In the genomic region with DNA sequence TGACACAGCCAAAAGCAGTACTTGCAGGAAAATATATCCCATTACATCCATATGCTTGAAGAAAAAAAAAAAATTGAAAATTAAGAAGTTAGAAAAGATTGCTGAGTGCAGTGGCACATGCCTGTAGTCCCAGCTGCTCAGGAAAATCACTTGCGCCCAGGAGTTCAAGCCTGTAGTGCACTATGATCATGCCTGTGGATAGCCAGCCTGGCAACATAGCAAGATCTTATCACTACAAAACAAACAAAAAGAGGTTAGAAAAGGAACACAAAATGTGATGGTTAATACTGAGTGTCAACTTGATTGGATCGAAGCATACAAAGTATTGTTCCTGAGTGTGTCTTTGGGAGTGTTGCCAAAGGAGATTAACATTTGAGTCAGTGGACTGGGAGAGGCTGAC, we compare ENCODE assay signal across 37 cellular contexts.
"Had no signal": no experiment of that assay in that cellular context is flagged by ENCODE, and none has a peak within 500 bp of the region (broad histone marks: within the 10 kb centered on the region; RNA-seq: fewer than 3 reads in every experiment).

No MANE protein-coding gene starts in this region.

- H3K4me3 ChIP-seq: adrenal gland, breast epithelium, cardiac muscle cell, colonic mucosa, gastrocnemius medialis, heart left ventricle had no signal

- H3K27ac Mint-ChIP-seq: activated CD4-positive, alpha-beta memory T cell treated with anti-CD3 and anti-CD28 coated beads for 36 hours; activated CD4-positive, alpha-beta T cell treated with anti-CD3 and anti-CD28 coated beads for 36 hours; activated CD4-positive, alpha-beta T cell treated with anti-CD3 and anti-CD28 coated beads, Interleukin-2, amount 10 ng/mL, durations not matched to agents 24 days and 14 days; activated CD8-positive, alpha-beta memory T cell treated with anti-CD3 and anti-CD28 coated beads, Interleukin-2, amount 10 ng/mL, durations not matched to agents 7 days and 5 days; activated CD8-positive, alpha-beta T cell treated with anti-CD3 and anti-CD28 coated beads, Interleukin-2, amount 10 ng/mL, durations not matched to agents 7 days and 5 days; activated naive CD4-positive, alpha-beta T cell treated with anti-CD3 and anti-CD28 coated beads for 36 hours; activated naive CD4-positive, alpha-beta T cell treated with anti-CD3 and anti-CD28 coated beads, Interleukin-2, amount 50 U/mL, for 24 hours; activated naive CD8-positive, alpha-beta T cell treated with anti-CD3 and anti-CD28 coated beads for 36 hours; activated naive CD8-positive, alpha-beta T cell treated with anti-CD3 and anti-CD28 coated beads, Interleukin-2, amount 50 U/mL, for 24 hours; activated T-helper 1 cell treated with anti-CD3 and anti-CD28 coated beads, Interleukin-12 subunit alpha, Interleukin-12 subunit beta, Interleukin-2, Interleukin-4 antibody, amounts not matched to agents 30 ng/mL and 10 ng/mL and 1 ng/mL, durations not matched to agents 14 hours and 24 hours and 36 hours; activated T-helper 2 cell treated with anti-CD3 and anti-CD28 coated beads, Interferon-gamma antibody, Interleukin-2, Interleukin-4, amounts not matched to agents 10 μg/mL and 5 μg/mL and 100 μg/mL, durations not matched to agents 14 hours and 24 hours and 36 hours; endodermal cell; T-helper 17 cell; T-helper 2 cell treated with Interferon-gamma antibody and Interleukin-4, amounts not matched to agents 5 μg/mL and 100 μg/mL, for 36 hours had no signal

- H3K27ac ChIP-seq: adrenal gland, breast epithelium, cardiac muscle cell, colonic mucosa, foreskin keratinocyte, gastrocnemius medialis, heart left ventricle had no signal

- H3K27me3 ChIP-seq: adrenal gland, breast epithelium, cardiac muscle cell, colonic mucosa, foreskin keratinocyte, gastrocnemius medialis, heart left ventricle had no signal

- H3K36me3 ChIP-seq: adrenal gland, breast epithelium, cardiac muscle cell, colonic mucosa, gastrocnemius medialis, heart left ventricle had no signal

- H3K4me1 ChIP-seq: adrenal gland, breast epithelium, colonic mucosa, foreskin keratinocyte, gastrocnemius medialis had no signal

- H3K27me3 Mint-ChIP-seq: activated CD4-positive, alpha-beta memory T cell treated with anti-CD3 and anti-CD28 coated beads for 36 hours; activated CD4-positive, alpha-beta T cell treated with anti-CD3 and anti-CD28 coated beads for 36 hours; activated CD4-positive, alpha-beta T cell treated with anti-CD3 and anti-CD28 coated beads, Interleukin-2, amount 10 ng/mL, durations not matched to agents 24 days and 14 days; activated CD8-positive, alpha-beta memory T cell treated with anti-CD3 and anti-CD28 coated beads, Interleukin-2, amount 10 ng/mL, durations not matched to agents 7 days and 5 days; activated naive CD4-positive, alpha-beta T cell treated with anti-CD3 and anti-CD28 coated beads, Interleukin-2, amount 50 U/mL, for 24 hours; activated naive CD8-positive, alpha-beta T cell treated with anti-CD3 and anti-CD28 coated beads for 36 hours; brain; T-helper 17 cell had no signal

- H3K4me3 Mint-ChIP-seq: activated CD4-positive, alpha-beta memory T cell treated with anti-CD3 and anti-CD28 coated beads for 36 hours; activated CD4-positive, alpha-beta T cell treated with anti-CD3 and anti-CD28 coated beads for 36 hours; activated CD4-positive, alpha-beta T cell treated with anti-CD3 and anti-CD28 coated beads, Interleukin-2, amount 10 ng/mL, durations not matched to agents 24 days and 14 days; activated CD8-positive, alpha-beta memory T cell treated with anti-CD3 and anti-CD28 coated beads, Interleukin-2, amount 10 ng/mL, durations not matched to agents 7 days and 5 days; activated CD8-positive, alpha-beta T cell treated with anti-CD3 and anti-CD28 coated beads, Interleukin-2, amount 10 ng/mL, durations not matched to agents 7 days and 5 days; activated naive CD4-positive, alpha-beta T cell treated with anti-CD3 and anti-CD28 coated beads for 36 hours; activated naive CD4-positive, alpha-beta T cell treated with anti-CD3 and anti-CD28 coated beads, Interleukin-2, amount 50 U/mL, for 24 hours; activated naive CD8-positive, alpha-beta T cell treated with anti-CD3 and anti-CD28 coated beads for 36 hours; activated naive CD8-positive, alpha-beta T cell treated with anti-CD3 and anti-CD28 coated beads, Interleukin-2, amount 50 U/mL, for 24 hours; activated T-helper 1 cell treated with anti-CD3 and anti-CD28 coated beads, Interleukin-12 subunit alpha, Interleukin-12 subunit beta, Interleukin-2, Interleukin-4 antibody, amounts not matched to agents 30 ng/mL and 10 ng/mL and 1 ng/mL, durations not matched to agents 14 hours and 24 hours and 36 hours; brain; endodermal cell; T-helper 17 cell; T-helper 2 cell treated with Interferon-gamma antibody and Interleukin-4, amounts not matched to agents 5 μg/mL and 100 μg/mL, for 36 hours had no signal

- H3K9me3 Mint-ChIP-seq: activated CD4-positive, alpha-beta memory T cell treated with anti-CD3 and anti-CD28 coated beads for 36 hours; activated CD4-positive, alpha-beta T cell treated with anti-CD3 and anti-CD28 coated beads, Interleukin-2, amount 10 ng/mL, durations not matched to agents 24 days and 14 days; activated naive CD4-positive, alpha-beta T cell treated with anti-CD3 and anti-CD28 coated beads for 36 hours; activated naive CD4-positive, alpha-beta T cell treated with anti-CD3 and anti-CD28 coated beads, Interleukin-2, amount 50 U/mL, for 24 hours; activated naive CD8-positive, alpha-beta T cell treated with anti-CD3 and anti-CD28 coated beads for 36 hours; activated naive CD8-positive, alpha-beta T cell treated with anti-CD3 and anti-CD28 coated beads, Interleukin-2, amount 50 U/mL, for 24 hours; activated T-helper 1 cell treated with anti-CD3 and anti-CD28 coated beads, Interleukin-12 subunit alpha, Interleukin-12 subunit beta, Interleukin-2, Interleukin-4 antibody, amounts not matched to agents 30 ng/mL and 10 ng/mL and 1 ng/mL, durations not matched to agents 14 hours and 24 hours and 36 hours; activated T-helper 2 cell treated with anti-CD3 and anti-CD28 coated beads, Interferon-gamma antibody, Interleukin-2, Interleukin-4, amounts not matched to agents 10 μg/mL and 5 μg/mL and 100 μg/mL, durations not matched to agents 14 hours and 24 hours and 36 hours; brain; endodermal cell; T-helper 2 cell treated with Interferon-gamma antibody and Interleukin-4, amounts not matched to agents 5 μg/mL and 100 μg/mL, for 36 hours had no signal

- H3K4me1 Mint-ChIP-seq: activated CD4-positive, alpha-beta T cell treated with anti-CD3 and anti-CD28 coated beads for 36 hours; activated CD4-positive, alpha-beta T cell treated with anti-CD3 and anti-CD28 coated beads, Interleukin-2, amount 10 ng/mL, durations not matched to agents 24 days and 14 days; activated CD8-positive, alpha-beta memory T cell treated with anti-CD3 and anti-CD28 coated beads, Interleukin-2, amount 10 ng/mL, durations not matched to agents 7 days and 5 days; activated naive CD4-positive, alpha-beta T cell treated with anti-CD3 and anti-CD28 coated beads, Interleukin-2, amount 50 U/mL, for 24 hours; activated naive CD8-positive, alpha-beta T cell treated with anti-CD3 and anti-CD28 coated beads for 36 hours; activated naive CD8-positive, alpha-beta T cell treated with anti-CD3 and anti-CD28 coated beads, Interleukin-2, amount 50 U/mL, for 24 hours; endodermal cell; T-helper 17 cell had no signal

- H3K36me3 Mint-ChIP-seq: activated CD4-positive, alpha-beta memory T cell treated with anti-CD3 and anti-CD28 coated beads for 36 hours; activated CD8-positive, alpha-beta memory T cell treated with anti-CD3 and anti-CD28 coated beads, Interleukin-2, amount 10 ng/mL, durations not matched to agents 7 days and 5 days; activated naive CD4-positive, alpha-beta T cell treated with anti-CD3 and anti-CD28 coated beads, Interleukin-2, amount 50 U/mL, for 24 hours; activated naive CD8-positive, alpha-beta T cell treated with anti-CD3 and anti-CD28 coated beads for 36 hours; brain had no signal

- DNase-seq: activated CD4-positive, alpha-beta memory T cell treated with anti-CD3 and anti-CD28 coated beads for 36 hours; activated CD4-positive, alpha-beta T cell treated with anti-CD3 and anti-CD28 coated beads for 36 hours; activated CD4-positive, alpha-beta T cell treated with anti-CD3 and anti-CD28 coated beads, Interleukin-2, amount 10 ng/mL, durations not matched to agents 24 days and 14 days; activated CD4-positive, CD25-positive, alpha-beta regulatory T cell; activated CD4-positive, CD25-positive, alpha-beta regulatory T cell treated with anti-CD3 and anti-CD28 coated beads, Interleukin-2, amount 50 U/mL, for 72 hours; activated CD8-positive, alpha-beta memory T cell treated with anti-CD3 and anti-CD28 coated beads, Interleukin-2, amount 10 ng/mL, durations not matched to agents 7 days and 5 days; activated CD8-positive, alpha-beta memory T cell treated with anti-CD3 and anti-CD28 coated beads, Interleukin-2, amount 50 U/mL, for 4 hours; activated CD8-positive, alpha-beta T cell treated with anti-CD3 and anti-CD28 coated beads, Interleukin-2, amount 10 ng/mL, durations not matched to agents 7 days and 5 days; activated effector memory CD4-positive, alpha-beta T cell treated with anti-CD3 and anti-CD28 coated beads, Interleukin-2, amount 50 U/mL, for 16 hours; activated naive CD4-positive, alpha-beta T cell treated with anti-CD3 and anti-CD28 coated beads for 36 hours; activated naive CD8-positive, alpha-beta T cell treated with anti-CD3 and anti-CD28 coated beads for 36 hours; activated naive CD8-positive, alpha-beta T cell treated with anti-CD3 and anti-CD28 coated beads, Interleukin-2, amount 50 U/mL, for 24 hours; activated T-cell treated with anti-CD3 and anti-CD28 coated beads, Interleukin-2, amount 50 U/mL, for 1 hour; activated T-cell treated with anti-CD3 and anti-CD28 coated beads, Interleukin-2, amount 50 U/mL, for 48 hours; adrenal gland; amygdala; aorta; central memory CD4-positive, alpha-beta T cell; cerebellar nuclear complex; colonic mucosa; effector CD8-positive, alpha-beta T cell; endodermal cell; foreskin keratinocyte; gastrocnemius medialis; glutamatergic neuron; heart left ventricle; T-helper 1 cell; T-helper 17 cell; T1000 had no signal

- ATAC-seq: activated CD4-positive, alpha-beta T cell treated with anti-CD3 and anti-CD28 coated beads for 36 hours; activated CD8-positive, alpha-beta memory T cell treated with anti-CD3 and anti-CD28 coated beads, Interleukin-2, amount 10 ng/mL, durations not matched to agents 7 days and 5 days; activated CD8-positive, alpha-beta T cell treated with anti-CD3 and anti-CD28 coated beads, Interleukin-2, amount 10 ng/mL, durations not matched to agents 7 days and 5 days; activated naive CD8-positive, alpha-beta T cell treated with anti-CD3 and anti-CD28 coated beads, Interleukin-2, amount 50 U/mL, for 24 hours; esophagus mucosa; foreskin keratinocyte; gastrocnemius medialis; heart left ventricle; T-helper 17 cell had no signal
